23 cellular contexts compared by ENCODE assay signal in genomic region chr7:43634384-43634783, GRCh38. TPM values are rescaled to one million over a fixed set of nuclear protein-coding genes. Genes with fewer than 3 reads are reported as not detected.
A peak's percentile ranks its signal among the peaks of the same experiment; 100 is the strongest.
DNase-seq lines count a peak whose midpoint lies in the region; ATAC-seq lines count a peak whose summit lies in the region.
"Had no signal": no experiment of that assay in that cellular context is flagged by ENCODE, and none has a peak within 500 bp of the region (broad histone marks: within the 10 kb centered on the region; RNA-seq: fewer than 3 reads in every experiment).

No MANE protein-coding gene starts in this region.

- peaks cover 91% of the 10 kb centered on the region for H3K36me3 Mint-ChIP-seq in stimulated activated naive CD8-positive, alpha-beta T cell treated with anti-CD3 and anti-CD28 coated beads, Interleukin-15, Interleukin-2, amounts not matched to agents 100 ng/mL and 50 ng/mL, for 24 hours (ENCODE audit: low read depth)
- H3K36me3 Mint-ChIP-seq in T-cell: peaks cover 69% of the 10 kb centered on the region

- peaks cover 83% of the 10 kb centered on the region for H3K4me1 Mint-ChIP-seq in stimulated activated naive CD8-positive, alpha-beta T cell treated with anti-CD3 and anti-CD28 coated beads, Interleukin-15, Interleukin-2, amounts not matched to agents 100 ng/mL and 50 ng/mL, for 24 hours (ENCODE audit: low read depth)
- peaks cover 94% of the 10 kb centered on the region for H3K4me1 Mint-ChIP-seq in stimulated activated naive CD8-positive, alpha-beta T cell treated with anti-CD3 and anti-CD28 coated beads, Interleukin-15, amount 100 ng/mL, for 72 hours
- H3K4me1 Mint-ChIP-seq in T-cell: peaks cover 93 to 94% (median 93%) of the 10 kb centered on the region in 3 donors

- no peak for ATAC-seq in stimulated activated naive CD8-positive, alpha-beta T cell treated with anti-CD3 and anti-CD28 coated beads, Interleukin-15, amount 100 ng/mL, for 72 hours
- ATAC-seq in T-cell (replicated peaks in 1 of 4): no peak
- ATAC-seq in GM18907 (IDR thresholded peaks at IDR 0.05; ENCODE audit: unreplicated experiment): no peak
- no peak for ATAC-seq in GM21576 (IDR thresholded peaks at IDR 0.05; ENCODE audit: unreplicated experiment)
- ATAC-seq: left cardiac atrium had no signal

- POLR2A ChIA-PET in T-cell (lab: Charles Lee): interaction anchor here (0.6 to 1.7 kb wide), 2 partner anchors 10 to 13 kb away, joined by 4 to 7 read pairs; no protein-coding TSS in a partner anchor

- H3K27ac ChIP-seq in epithelial cell of prostate: peak overlapping the region; percentile 92
- H3K27ac ChIP-seq: brain microvascular endothelial cell, colonic mucosa, HL-60 had no signal

- peak overlapping the region; percentile 72 for H3K27ac Mint-ChIP-seq in stimulated activated naive CD8-positive, alpha-beta T cell treated with anti-CD3 and anti-CD28 coated beads, Interleukin-15, Interleukin-2, amounts not matched to agents 100 ng/mL and 50 ng/mL, for 24 hours
- H3K27ac Mint-ChIP-seq in stimulated activated naive CD8-positive, alpha-beta T cell treated with anti-CD3 and anti-CD28 coated beads, Interleukin-15, amount 100 ng/mL, for 72 hours: peak overlapping the region in 1 of 2 donors; percentile 74
- peak overlapping the region; percentile 87 to 96 for H3K27ac Mint-ChIP-seq in T-cell
- H3K27ac Mint-ChIP-seq: activated CD4-positive, alpha-beta T cell treated with anti-CD3 and anti-CD28 coated beads, Interleukin-2, amount 10 ng/mL, durations not matched to agents 24 days and 14 days; endodermal cell had no signal

- CTCF ChIA-PET in T-cell (lab: Charles Lee): interaction anchor here in 1 of 2 donors (0.7 to 1.4 kb wide), 3 partner anchors 15 to 52 kb away, joined by 3 to 6 read pairs (median 3); partner anchors contain the start of gene STK17A

- H3K9me3 Mint-ChIP-seq in stimulated activated naive CD8-positive, alpha-beta T cell treated with anti-CD3 and anti-CD28 coated beads, Interleukin-15, Interleukin-2, amounts not matched to agents 100 ng/mL and 50 ng/mL, for 24 hours: no peaks in the 10 kb centered on the region
- H3K9me3 Mint-ChIP-seq in stimulated activated naive CD8-positive, alpha-beta T cell treated with anti-CD3 and anti-CD28 coated beads, Interleukin-15, amount 100 ng/mL, for 72 hours: no peaks in the 10 kb centered on the region
- H3K9me3 Mint-ChIP-seq in T-cell: no peaks in the 10 kb centered on the region
- H3K9me3 Mint-ChIP-seq: activated CD4-positive, alpha-beta T cell treated with anti-CD3 and anti-CD28 coated beads, Interleukin-2, amount 10 ng/mL, durations not matched to agents 24 days and 14 days; endodermal cell; neural crest cell had no signal

- no peak overlapping the region for H3K4me3 Mint-ChIP-seq in stimulated activated naive CD8-positive, alpha-beta T cell treated with anti-CD3 and anti-CD28 coated beads, Interleukin-15, Interleukin-2, amounts not matched to agents 100 ng/mL and 50 ng/mL, for 24 hours
- H3K4me3 Mint-ChIP-seq in stimulated activated naive CD8-positive, alpha-beta T cell treated with anti-CD3 and anti-CD28 coated beads, Interleukin-15, amount 100 ng/mL, for 72 hours: peak overlapping the region in 1 of 2 donors; percentile 53
- peak overlapping the region in 1 of 3 donors; percentile 74 for H3K4me3 Mint-ChIP-seq in T-cell
- H3K4me3 Mint-ChIP-seq: activated CD4-positive, alpha-beta T cell treated with anti-CD3 and anti-CD28 coated beads, Interleukin-2, amount 10 ng/mL, durations not matched to agents 24 days and 14 days; endodermal cell; neural crest cell had no signal

- H3K27me3 Mint-ChIP-seq in stimulated activated naive CD8-positive, alpha-beta T cell treated with anti-CD3 and anti-CD28 coated beads, Interleukin-15, Interleukin-2, amounts not matched to agents 100 ng/mL and 50 ng/mL, for 24 hours: no peaks in the 10 kb centered on the region
- H3K27me3 Mint-ChIP-seq in stimulated activated naive CD8-positive, alpha-beta T cell treated with anti-CD3 and anti-CD28 coated beads, Interleukin-15, amount 100 ng/mL, for 72 hours: no peaks in the 10 kb centered on the region
- H3K27me3 Mint-ChIP-seq in T-cell: no peaks in the 10 kb centered on the region
- H3K27me3 Mint-ChIP-seq: activated CD4-positive, alpha-beta T cell treated with anti-CD3 and anti-CD28 coated beads, Interleukin-2, amount 10 ng/mL, durations not matched to agents 24 days and 14 days had no signal

- no peak for DNase-seq in stimulated activated naive CD8-positive, alpha-beta T cell treated with anti-CD3 and anti-CD28 coated beads, Interleukin-15, amount 100 ng/mL, for 72 hours
- no peak for DNase-seq in T-cell
- DNase-seq in epithelial cell of prostate (ENCODE audit: low read depth, low spot score): no peak
- no peak for DNase-seq in putamen (ENCODE audit: low spot score)
- DNase-seq: activated CD4-positive, alpha-beta T cell treated with anti-CD3 and anti-CD28 coated beads, Interleukin-2, amount 10 ng/mL, durations not matched to agents 24 days and 14 days; brain microvascular endothelial cell; colonic mucosa; endodermal cell; left cardiac atrium; mesenchymal stem cell; MG63; NCI-H1436; NCI-H524 treated with DMSO at 0.1 percent for 48 hours; posterior cingulate gyrus; RPMI8226; stimulated activated CD4-positive, alpha-beta T cell treated with anti-CD3 and anti-CD28 coated beads, Interleukin-1b, Interleukin-23, amount 100 ng/mL, for 48 hours; stimulated activated naive CD4-positive, alpha-beta T cell; thyroid gland had no signal

RNA-seq across cellular contexts. Expression of gene STK17A, which starts 51.5 kb away (rescaled TPM):
- 100 to 1,000 TPM; 101 to 120 (median 117) TPM for total RNA-seq in T-cell
